ENCODE assay signal across 8 cellular contexts in the genomic region with DNA sequence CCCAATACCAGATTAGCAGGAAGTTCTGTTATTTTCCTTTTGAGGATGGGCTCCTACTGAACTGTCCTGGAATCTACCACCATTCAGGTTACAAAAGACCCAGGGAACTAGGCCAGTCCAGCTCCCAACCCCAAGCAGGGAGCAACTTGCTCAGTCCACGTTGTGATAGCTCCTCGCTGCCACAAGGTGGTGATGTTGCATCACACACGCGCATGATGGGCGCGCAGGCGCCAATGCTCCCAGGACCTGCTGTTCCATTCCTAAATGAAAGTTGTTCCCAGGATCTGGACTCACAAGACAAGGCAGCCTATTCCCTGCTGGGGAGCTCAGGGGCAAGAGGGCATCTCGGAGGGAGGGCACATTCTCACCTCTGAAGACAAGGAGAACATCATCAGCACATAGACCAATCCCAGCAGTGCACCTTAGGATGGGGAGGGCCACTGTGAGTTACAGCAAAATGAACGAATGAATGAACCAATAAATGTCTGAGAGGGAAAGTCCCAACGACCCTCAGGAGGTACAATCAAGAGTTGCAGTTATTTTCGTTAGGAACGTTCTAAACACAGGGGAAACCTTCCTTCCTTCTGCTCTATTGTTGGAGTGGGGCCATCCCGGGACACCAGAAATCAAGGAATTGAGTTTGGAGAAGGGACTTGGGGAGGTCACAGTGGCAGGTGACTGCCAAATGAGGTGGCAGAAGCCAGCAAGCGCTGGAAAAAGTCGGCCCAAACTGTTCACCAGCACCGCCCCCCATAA. TPM values are rescaled to one million over a fixed set of nuclear protein-coding genes. Genes with fewer than 3 reads are reported as not detected.
DNase-seq lines count a peak whose midpoint lies in the region; ATAC-seq and TF ChIP-seq lines count a peak whose summit lies in the region.
"Not testable (repeated sequence)": the region's sequence is repeated elsewhere in the genome, so short reads cannot be mapped to it uniquely, and the experiment has no call there.

No MANE protein-coding gene starts in this region.

- H3K9ac ChIP-seq in HUES48 (ENCODE audit: low read depth, low read length): not testable (repeated sequence)

- H3K36me3 ChIP-seq in HUES48 (ENCODE audit: control insufficient read depth, insufficient read depth, low read length); lung (ENCODE audit: control insufficient read depth in 2 of 2, insufficient read depth in 2 of 2, low read length in 2 of 2): not testable (repeated sequence)

- not testable (repeated sequence) for H3K4me1 ChIP-seq in HUES48 (ENCODE audit: control insufficient read depth, insufficient read depth, low read length); lung (ENCODE audit: control insufficient read depth in 2 of 2, insufficient read depth in 2 of 2, low read length in 2 of 2)

- H3K9me3 ChIP-seq in HUES48 (ENCODE audit: control insufficient read depth, insufficient read depth, low read length); lung (ENCODE audit: control insufficient read depth in 2 of 2, insufficient read depth in 1 of 2, low read length in 1 of 2): not testable (repeated sequence)

- H3K27me3 ChIP-seq in HUES48 (ENCODE audit: control insufficient read depth, insufficient read depth, low read length); lung (ENCODE audit: control insufficient read depth, insufficient read depth): not testable (repeated sequence)

- H3K4me3 ChIP-seq in HUES48 (ENCODE audit: low read depth, low read length) (peak overlapping the region; percentile 64), epithelial cell of proximal tubule (ENCODE audit: low read depth, low read length) (peak overlapping the region; percentile 64)
- H3K4me3 ChIP-seq in lung: not testable (repeated sequence)

- ATAC-seq in GM19395 (IDR thresholded peaks at IDR 0.05; ENCODE audit: unreplicated experiment) (peak; percentile 47), lung (ENCODE audit: insufficient read depth, low FRiP score) (peak; percentile 80)

- WGBS in lung, 2 donors: 2 to 3% methylated on average over 9 to 11 of the region's 16 CpGs

- DNase-seq in Ammon's horn (ENCODE audit: low spot score) (peak; percentile 30), T-helper 1 cell (peak in 4 of 5 donors; percentile 28 to 60 (median 44))
- peak; percentile 51 for DNase-seq in activated naive CD4-positive, alpha-beta T cell treated with Interleukin-2 at 50 U/mL for 16 hours
- not testable (repeated sequence) for DNase-seq in epithelial cell of proximal tubule (ENCODE audit: low read depth); lung (ENCODE audit: low spot score)
- peak; percentile 37 to 43 for DNase-seq in stimulated activated CD4-positive, alpha-beta T cell treated with anti-CD3 and anti-CD28 coated beads, Interleukin-2, amount 100 ng/mL, for 24 hours

- TF ChIP-seq CTCF in epithelial cell of proximal tubule (conservative IDR thresholded peaks at IDR 0.05; ENCODE audit: low read depth, low read length): peak; percentile 48
- TF ChIP-seq CTCF in lung (IDR thresholded peaks at IDR 0.05; ENCODE audit: control extremely low read depth, extremely low read depth): not testable (repeated sequence)

- peak overlapping the region; percentile 42 for H3K27ac ChIP-seq in HUES48 (ENCODE audit: low read depth, low read length)
- H3K27ac ChIP-seq in lung (ENCODE audit: low read depth in 1 of 2, low read length in 1 of 2): peak overlapping the region; percentile 87 to 91

RNA-seq across cellular contexts. Expression of gene NQO2, which starts 1.3 kb away (rescaled TPM):
- total RNA-seq in epithelial cell of proximal tubule (12.7 and 20.7 TPM in 2 replicates), lung (10 to 100 TPM in 1 of 2 donors, 1 to 10 TPM in 1; 9.4 to 47.1 TPM)
- 10 to 100 TPM; 42.6 to 43.7 TPM for polyA plus RNA-seq in lung

RNA-seq across cellular contexts. Expression of gene SERPINB6, which starts 27.1 kb away (rescaled TPM):
- total RNA-seq in epithelial cell of proximal tubule: 103 and 120 TPM in 2 replicates
- total RNA-seq in lung: 100 to 1,000 TPM; 113 to 155 TPM
- 100 to 1,000 TPM; 126 to 129 TPM for polyA plus RNA-seq in lung
